In the genomic region with DNA sequence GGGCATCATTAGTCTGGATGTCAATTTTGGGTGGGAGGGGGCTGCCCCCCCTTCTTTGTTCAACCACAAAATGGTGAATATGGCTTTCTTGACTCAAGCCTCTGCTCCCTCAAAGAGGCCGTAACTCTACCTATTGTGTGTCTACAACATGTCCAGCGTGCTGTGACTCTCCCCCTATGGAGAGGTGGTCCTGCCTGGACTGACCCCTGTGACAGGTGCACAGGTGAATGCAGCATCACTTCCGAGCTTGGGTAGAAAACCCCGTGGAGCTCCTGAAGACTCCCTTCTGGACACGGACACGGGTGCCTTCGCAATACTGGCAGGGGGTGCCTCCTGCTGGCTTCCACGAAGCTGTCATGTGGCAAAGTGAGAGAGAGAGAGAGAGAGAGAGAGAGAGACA, we compare ENCODE assay signal across 26 cellular contexts.
"Had no signal": no experiment of that assay in that cellular context is flagged by ENCODE, and none has a peak within 500 bp of the region (broad histone marks: within the 10 kb centered on the region; RNA-seq: fewer than 3 reads in every experiment).

No MANE protein-coding gene starts in this region.

- H3K4me1 ChIP-seq: SJSA1 had no signal

- DNase-seq: activated CD4-positive, alpha-beta memory T cell treated with anti-CD3 and anti-CD28 coated beads, Interleukin-2, amount 10 ng/mL, durations not matched to agents 7 days and 5 days; activated CD4-positive, alpha-beta T cell treated with anti-CD3 and anti-CD28 coated beads, Interleukin-2, amount 50 U/mL, for 1 hour; activated CD4-positive, CD25-positive, alpha-beta regulatory T cell; activated gamma-delta T cell; activated naive CD4-positive, alpha-beta T cell treated with anti-CD3 and anti-CD28 coated beads for 36 hours; activated T-cell treated with anti-CD3 and anti-CD28 coated beads for 4 hours; activated T-cell treated with anti-CD3 and anti-CD28 coated beads, Interleukin-2, amount 50 U/mL, for 48 hours; amygdala; MG63; NCI-H1105 treated with DMSO at 0.1 percent for 48 hours; NCI-H1436 treated with DMSO at 0.1 percent for 48 hours; NCI-H187 treated with DMSO at 0.1 percent for 48 hours; NCI-H2081 treated with DMSO at 0.1 percent for 48 hours; NCI-H2171; NCI-H2227 treated with DMSO at 0.1 percent for 48 hours; NCI-H774; NK-92 treated with Interleukin-12 subunit alpha and Interleukin-12 subunit beta, amount 100 ng/mL, for 24 hours; OCI-M1; SHP77; T-helper 17 cell; T-helper 9 cell had no signal

- H3K27ac ChIP-seq: SJSA1 had no signal

- H3K36me3 Mint-ChIP-seq: activated naive CD8-positive, alpha-beta T cell; brain had no signal

- H3K27me3 ChIP-seq: MG63, SJSA1 had no signal

- H3K36me3 ChIP-seq: MG63, SJSA1 had no signal

- H3K27ac Mint-ChIP-seq: activated CD4-positive, alpha-beta memory T cell treated with anti-CD3 and anti-CD28 coated beads, Interleukin-2, amount 10 ng/mL, durations not matched to agents 7 days and 5 days; activated naive CD4-positive, alpha-beta T cell treated with anti-CD3 and anti-CD28 coated beads for 36 hours; activated naive CD8-positive, alpha-beta T cell; activated T-helper 17 cell treated with anti-CD3 and anti-CD28 coated beads, Interleukin-2, amount 50 U/mL, for 72 hours; brain; T-helper 17 cell had no signal

- H3K4me3 Mint-ChIP-seq: activated CD4-positive, alpha-beta memory T cell treated with anti-CD3 and anti-CD28 coated beads, Interleukin-2, amount 10 ng/mL, durations not matched to agents 7 days and 5 days; activated naive CD4-positive, alpha-beta T cell treated with anti-CD3 and anti-CD28 coated beads for 36 hours; activated naive CD8-positive, alpha-beta T cell; activated T-helper 17 cell treated with anti-CD3 and anti-CD28 coated beads, Interleukin-2, amount 50 U/mL, for 72 hours; brain; central memory CD8-positive, alpha-beta T cell; T-helper 17 cell had no signal

- H3K9me3 Mint-ChIP-seq: activated CD4-positive, alpha-beta memory T cell treated with anti-CD3 and anti-CD28 coated beads, Interleukin-2, amount 10 ng/mL, durations not matched to agents 7 days and 5 days; activated T-helper 17 cell treated with anti-CD3 and anti-CD28 coated beads, Interleukin-2, amount 50 U/mL, for 72 hours; central memory CD8-positive, alpha-beta T cell had no signal

- H3K4me3 ChIP-seq: MG63, SJSA1 had no signal

- H3K4me1 Mint-ChIP-seq: activated T-helper 17 cell treated with anti-CD3 and anti-CD28 coated beads, Interleukin-2, amount 50 U/mL, for 72 hours had no signal

- H3K9me3 ChIP-seq: MG63, SJSA1 had no signal

- ATAC-seq: activated T-helper 17 cell treated with anti-CD3 and anti-CD28 coated beads, Interleukin-2, amount 50 U/mL, for 72 hours; T-helper 17 cell had no signal
